ENCODE assay signal across 17 cellular contexts in genomic region chr11:118289411-118289810, GRCh38.
A peak's percentile ranks its signal among the peaks of the same experiment; 100 is the strongest.
DNase-seq lines count a peak whose midpoint lies in the region; ATAC-seq and TF ChIP-seq lines count a peak whose summit lies in the region.
"Had no signal": no experiment of that assay in that cellular context is flagged by ENCODE, and none has a peak within 500 bp of the region (broad histone marks: within the 10 kb centered on the region; RNA-seq: fewer than 3 reads in every experiment).

No MANE protein-coding gene starts in this region.

- no peaks in the 10 kb centered on the region for H3K36me3 ChIP-seq in adipocyte (ENCODE audit: control insufficient read depth, insufficient read depth, low read length, severe bottlenecking)

- no peaks in the 10 kb centered on the region for H3K9me3 ChIP-seq in adipocyte (ENCODE audit: control insufficient read depth, low read length)

- no peak overlapping the region for H3K4me3 Mint-ChIP-seq in nephron
- no peak overlapping the region for H3K4me3 Mint-ChIP-seq in effector memory CD8-positive, alpha-beta T cell
- H3K4me3 Mint-ChIP-seq: CD4-positive, alpha-beta T cell; H9 had no signal

- no peaks in the 10 kb centered on the region for H3K27me3 ChIP-seq in adipocyte (replicated peaks; ENCODE audit: control insufficient read depth, insufficient read depth, low read length)

- TF ChIP-seq CTCF in nephron (IDR thresholded peaks at IDR 0.05; ENCODE audit: unreplicated experiment in 3 of 3), result no peak

- H3K27ac Mint-ChIP-seq in nephron, result peak overlapping the region in 2 of 3 experiments; percentile 32 to 94
- H3K27ac Mint-ChIP-seq in effector memory CD8-positive, alpha-beta T cell, result no peak overlapping the region
- H3K27ac Mint-ChIP-seq: CD4-positive, alpha-beta T cell; H9 had no signal

- no peak overlapping the region for H3K4me3 ChIP-seq in adipocyte (ENCODE audit: low read length)
- H3K4me3 ChIP-seq: GM12878, K562 had no signal

- H3K36me3 Mint-ChIP-seq in nephron (ENCODE audit: low read depth), result no peaks in the 10 kb centered on the region
- peaks cover 3% of the 10 kb centered on the region for H3K36me3 Mint-ChIP-seq in effector memory CD8-positive, alpha-beta T cell (ENCODE audit: insufficient read depth)

- no peaks in the 10 kb centered on the region for H3K9me3 Mint-ChIP-seq in nephron
- no peaks in the 10 kb centered on the region for H3K9me3 Mint-ChIP-seq in effector memory CD8-positive, alpha-beta T cell
- H3K9me3 Mint-ChIP-seq: CD4-positive, alpha-beta T cell; H9 had no signal

- peaks cover 6% of the 10 kb centered on the region for H3K4me1 Mint-ChIP-seq in nephron
- H3K4me1 Mint-ChIP-seq in effector memory CD8-positive, alpha-beta T cell (ENCODE audit: low read depth in 2 of 2), result peaks cover 5 to 8% of the 10 kb centered on the region in 2 donors
- H3K4me1 Mint-ChIP-seq: H9 had no signal

- H3K9ac ChIP-seq in adipocyte (ENCODE audit: low read length), result no peak overlapping the region

- ATAC-seq in effector memory CD8-positive, alpha-beta T cell (replicated peaks), result no peak
- no peak for ATAC-seq in HG02981 (IDR thresholded peaks at IDR 0.05; ENCODE audit: unreplicated experiment)
- ATAC-seq: GM12878, K562 had no signal

- no peaks in the 10 kb centered on the region for H3K4me1 ChIP-seq in adipocyte (ENCODE audit: control insufficient read depth, insufficient read depth, low read length)

- H3K27me3 Mint-ChIP-seq in nephron (ENCODE audit: low read depth), result peaks cover 42% of the 10 kb centered on the region
- no peaks in the 10 kb centered on the region for H3K27me3 Mint-ChIP-seq in effector memory CD8-positive, alpha-beta T cell
- H3K27me3 Mint-ChIP-seq: CD4-positive, alpha-beta T cell had no signal

- peak; percentile 51 for DNase-seq in NCI-H2171 treated with DMSO at 0.1 percent for 48 hours (lab: John Stamatoyannopoulos, UW)
- peak; percentile 61 for DNase-seq in adipocyte (ENCODE audit: low read depth)
- peak; percentile 29 for DNase-seq in fibroblast of peridontal ligament (ENCODE audit: extremely low read depth)
- DNase-seq in NCI-H2081 (lab: John Stamatoyannopoulos, UW), result no peak
- no peak for DNase-seq in effector memory CD8-positive, alpha-beta T cell
- DNase-seq: AML-193; Calu3; CD4-positive, alpha-beta T cell; DMS53; DND-41; EL; H9; IMR-90 had no signal

Comparison
In these comparisons a context has a peak if more than half of its experiments do, and no peak if none do; other contexts are left out.
1. DNase-seq: peak in NCI-H2171 treated with DMSO at 0.1 percent for 48 hours (single experiment), adipocyte (single experiment) and fibroblast of peridontal ligament (single experiment); none in NCI-H2081 (0 of 2) and effector memory CD8-positive, alpha-beta T cell (0 of 3).
2. H3K27ac Mint-ChIP-seq: peak in nephron (2 of 3); none in effector memory CD8-positive, alpha-beta T cell (0 of 2).